In the genomic region with DNA sequence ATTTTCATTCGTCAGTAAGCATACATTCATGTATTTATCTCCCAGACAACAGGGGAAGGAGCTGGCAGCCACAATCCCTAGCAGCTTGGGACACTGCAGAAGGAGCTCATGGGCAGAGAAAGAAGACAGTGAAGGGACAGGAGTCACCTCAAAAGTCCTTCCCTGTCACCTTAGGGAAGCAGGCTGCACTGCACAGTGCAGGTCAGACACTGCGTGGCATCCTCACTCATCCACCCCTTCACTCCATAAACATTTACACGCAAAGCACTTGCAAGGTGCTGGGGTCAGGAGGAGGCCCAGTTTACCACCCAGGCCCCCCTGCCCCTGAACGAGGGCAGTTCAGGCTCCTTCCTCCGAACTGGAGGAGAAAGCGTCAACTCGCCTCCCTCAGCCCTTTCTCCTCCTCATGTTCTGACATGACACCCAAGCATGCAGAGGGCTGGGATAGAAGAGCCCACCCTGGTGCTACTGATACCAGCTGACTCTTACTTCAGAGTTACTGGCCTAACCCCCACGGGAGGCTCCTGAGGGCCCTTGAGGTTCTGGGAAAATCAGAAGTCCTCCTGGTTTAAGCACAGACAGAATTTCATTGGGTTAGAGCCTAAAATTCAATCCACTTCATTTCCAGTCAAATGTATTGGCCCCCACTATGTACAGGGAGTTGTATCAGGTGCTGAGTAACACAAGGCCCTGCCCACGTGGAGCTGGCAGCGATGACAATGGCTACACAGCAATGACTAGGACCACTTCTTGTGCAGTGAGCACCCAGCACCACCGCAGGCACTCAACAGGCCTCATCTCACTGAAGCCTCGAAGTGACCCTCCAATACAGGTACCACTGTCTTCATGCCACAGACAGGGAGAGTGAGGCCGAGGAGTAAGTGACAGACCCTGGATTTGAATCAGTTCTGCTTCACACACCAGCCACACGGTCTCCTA, we compare ENCODE assay signal across 8 cellular contexts.
DNase-seq lines count a peak whose midpoint lies in the region; ATAC-seq and TF ChIP-seq lines count a peak whose summit lies in the region.

No MANE protein-coding gene starts in this region.

- CTCF ChIA-PET in activated CD4-positive, alpha-beta memory T cell treated with anti-CD3 and anti-CD28 coated beads for 36 hours (lab: Charles Lee) = interaction anchor here (0.6 to 4.0 kb wide), 13 partner anchors 8 to 78 kb away, joined by 3 to 26 read pairs (median 7); no protein-coding TSS in a partner anchor

- no peaks in the 10 kb centered on the region for H3K9me3 ChIP-seq in right atrium auricular region

- peak; percentile 11 for ATAC-seq in GM21381 (IDR thresholded peaks at IDR 0.05; ENCODE audit: unreplicated experiment)

- H3K4me1 ChIP-seq in right atrium auricular region = peaks cover 0 to 77% of the 10 kb centered on the region in 2 donors

- H3K27ac Mint-ChIP-seq in activated CD4-positive, alpha-beta memory T cell treated with anti-CD3 and anti-CD28 coated beads for 36 hours = peak overlapping the region; percentile 99

- H3K4me1 Mint-ChIP-seq in activated CD4-positive, alpha-beta memory T cell treated with anti-CD3 and anti-CD28 coated beads for 36 hours (ENCODE audit: low read depth) = peaks cover 93% of the 10 kb centered on the region

- no peak for TF ChIP-seq CTCF in right atrium auricular region (IDR thresholded peaks at IDR 0.05)

- POLR2A ChIA-PET in activated CD4-positive, alpha-beta memory T cell treated with anti-CD3 and anti-CD28 coated beads for 36 hours (lab: Charles Lee) = interaction anchor here (0.7 to 5.4 kb wide), 8 partner anchors 8 to 69 kb away, joined by 3 to 76 read pairs (median 26); no protein-coding TSS in a partner anchor

- DNase-seq in activated CD4-positive, alpha-beta memory T cell treated with anti-CD3 and anti-CD28 coated beads for 36 hours = peak; percentile 84
- DNase-seq in right atrium auricular region (ENCODE audit: low spot score) = no peak
- DNase-seq in stimulated activated CD4-positive, alpha-beta T cell treated with anti-CD3 and anti-CD28 coated beads, Interleukin-2, amount 100 ng/mL, for 24 hours = peak; percentile 48 to 59
- no peak for DNase-seq in hepatic stellate cell (ENCODE audit: low spot score)
- DNase-seq in islet precursor cell = no peak
- DNase-seq in NAMALWA (ENCODE audit: low spot score) = no peak
- DNase-seq in SHP77 treated with DMSO at 0.1 percent for 48 hours (lab: John Stamatoyannopoulos, UW) = no peak

- no peaks in the 10 kb centered on the region for H3K9me3 Mint-ChIP-seq in activated CD4-positive, alpha-beta memory T cell treated with anti-CD3 and anti-CD28 coated beads for 36 hours

- no peaks in the 10 kb centered on the region for H3K27me3 ChIP-seq in right atrium auricular region

- peak overlapping the region; percentile 63 to 79 for H3K27ac ChIP-seq in right atrium auricular region

- H3K36me3 ChIP-seq in right atrium auricular region = no peaks in the 10 kb centered on the region

- peaks cover 21% of the 10 kb centered on the region for H3K36me3 Mint-ChIP-seq in activated CD4-positive, alpha-beta memory T cell treated with anti-CD3 and anti-CD28 coated beads for 36 hours

- intact Hi-C loops in activated CD4-positive, alpha-beta memory T cell treated with anti-CD3 and anti-CD28 coated beads for 36 hours (cut with micrococcal nuclease) = loop anchor here (2.0 to 10.0 kb wide), 6 partner anchors 19 to 685 kb away; a partner anchor contains a TSS

- H3K27me3 Mint-ChIP-seq in activated CD4-positive, alpha-beta memory T cell treated with anti-CD3 and anti-CD28 coated beads for 36 hours = no peaks in the 10 kb centered on the region

- no peak overlapping the region for H3K4me3 ChIP-seq in right atrium auricular region

- peak overlapping the region; percentile 67 for H3K4me3 Mint-ChIP-seq in activated CD4-positive, alpha-beta memory T cell treated with anti-CD3 and anti-CD28 coated beads for 36 hours

Comparison
In these comparisons a context has a peak if more than half of its experiments do, and no peak if none do; other contexts are left out.
1. DNase-seq: peak in activated CD4-positive, alpha-beta memory T cell treated with anti-CD3 and anti-CD28 coated beads for 36 hours (single experiment) and stimulated activated CD4-positive, alpha-beta T cell treated with anti-CD3 and anti-CD28 coated beads, Interleukin-2, amount 100 ng/mL, for 24 hours (2 of 2); none in right atrium auricular region (single experiment), hepatic stellate cell (single experiment), islet precursor cell (single experiment), NAMALWA (single experiment) and SHP77 treated with DMSO at 0.1 percent for 48 hours (single experiment).